Comparison of ENCODE assay signal across 35 cellular contexts in genomic region chr15:62346168-62346567, GRCh38.
"Had no signal": no experiment of that assay in that cellular context is flagged by ENCODE, and none has a peak within 500 bp of the region (broad histone marks: within the 10 kb centered on the region; RNA-seq: fewer than 3 reads in every experiment).

No MANE protein-coding gene starts in this region.

- H3K9me3 ChIP-seq: MG63 had no signal

- H3K27me3 ChIP-seq: MG63 had no signal

- H3K36me3 ChIP-seq: MG63 had no signal

- DNase-seq: Karpas-422, Kasumi-1, MG63, MM.1S, MV-4-11, NCI-H1048, NCI-H1092, NCI-H1092 treated with DMSO at 0.1 percent for 48 hours, NCI-H1105, NCI-H1105 treated with DMSO at 0.1 percent for 48 hours, NCI-H1417, NCI-H1417 treated with DMSO at 0.1 percent for 48 hours, NCI-H1436, NCI-H1436 treated with DMSO at 0.1 percent for 48 hours, NCI-H146, NCI-H1694, NCI-H1694 treated with DMSO at 0.1 percent for 48 hours, NCI-H187, NCI-H187 treated with DMSO at 0.1 percent for 48 hours, NCI-H1930, NCI-H2029, NCI-H2029 treated with DMSO at 0.1 percent for 48 hours, NCI-H2081, NCI-H2081 treated with DMSO at 0.1 percent for 48 hours, NCI-H2107, NCI-H2171, NCI-H2171 treated with DMSO at 0.1 percent for 48 hours, NCI-H2227 treated with DMSO at 0.1 percent for 48 hours, NCI-H226, NCI-H345, NCI-H446, NCI-H446 treated with DMSO at 0.1 percent for 48 hours, NCI-H510A, NCI-H510A treated with DMSO at 0.1 percent for 48 hours, NCI-H524 had no signal

- H3K4me3 ChIP-seq: MG63 had no signal
